In the genomic region with DNA sequence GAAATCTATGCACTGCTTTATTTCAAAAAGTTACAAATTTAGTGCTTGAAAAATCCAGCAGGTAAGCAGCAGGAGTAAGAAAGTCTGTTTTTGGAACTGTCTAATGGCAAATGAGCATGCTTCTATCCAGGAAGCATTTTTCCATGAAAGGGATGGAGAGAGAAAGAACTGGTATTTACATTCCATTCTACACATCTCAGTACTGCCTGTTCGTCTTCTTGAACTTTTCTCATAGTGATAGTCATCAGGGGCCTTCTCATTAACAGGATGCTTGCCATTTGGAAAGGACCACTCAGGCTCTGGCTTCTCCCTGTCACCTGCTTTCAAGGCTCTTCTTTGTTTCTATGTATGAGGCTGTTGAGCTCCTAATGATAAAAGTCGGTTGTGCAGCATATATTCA, we compare ENCODE assay signal across 26 cellular contexts.
"Had no signal": no experiment of that assay in that cellular context is flagged by ENCODE, and none has a peak within 500 bp of the region (broad histone marks: within the 10 kb centered on the region; RNA-seq: fewer than 3 reads in every experiment).

No MANE protein-coding gene starts in this region.

- H3K9ac ChIP-seq: neural progenitor cell had no signal

- DNase-seq: hypothalamus; immature natural killer cell; left ventricle myocardium inferior; mesendoderm; naive B cell; natural killer cell; nephron progenitor cell; occipital lobe; ovary; right lobe of liver; stimulated activated CD4-positive, alpha-beta T cell treated with anti-CD3 and anti-CD28 coated beads, Interleukin-1b, Interleukin-23, amount 100 ng/mL, for 48 hours; stimulated activated CD4-positive, alpha-beta T cell treated with anti-CD3 and anti-CD28 coated beads, Interleukin-2, amount 100 ng/mL, for 48 hours; stimulated activated CD4-positive, alpha-beta T cell treated with anti-CD3 and anti-CD28 coated beads, Interleukin-4, amount 100 ng/mL, for 4 hours; stimulated activated CD8-positive, alpha-beta memory T cell treated with anti-CD3 and anti-CD28 coated beads, Interleukin-4, amount 100 ng/mL, for 48 hours; stimulated activated naive B cell treated with anti-CD40 and anti-IgM and Interleukin-4, amounts not matched to agents 10 μg/mL and 1 μg/mL and 100 μg/mL, for 72 hours; stimulated activated naive CD8-positive, alpha-beta T cell treated with anti-CD3 and anti-CD28 coated beads, Interleukin-15, Interleukin-2, amounts not matched to agents 100 U/mL and 50 U/mL, for 24 hours; tibial artery; trophoblast cell; upper lobe of right lung had no signal

- H3K4me3 ChIP-seq: left ventricle myocardium inferior, lung, neural progenitor cell, ovary, right atrium auricular region, right lobe of liver, smooth muscle cell, suprapubic skin, thoracic aorta, tibial artery, upper lobe of right lung had no signal

- H2AFZ ChIP-seq: neural progenitor cell had no signal

- H3K27me3 ChIP-seq: neural progenitor cell, neutrophil, ovary, right atrium auricular region, right lobe of liver, suprapubic skin, tibial artery, upper lobe of right lung had no signal

- H3K36me3 ChIP-seq: left ventricle myocardium inferior, neural progenitor cell, neutrophil, ovary, right atrium auricular region, right lobe of liver, suprapubic skin, thoracic aorta, tibial artery, upper lobe of right lung had no signal

- H3K4me2 ChIP-seq: neural progenitor cell, smooth muscle cell had no signal

- H3K9me3 ChIP-seq: neutrophil, ovary, right atrium auricular region, right lobe of liver, suprapubic skin, thoracic aorta, tibial artery, upper lobe of right lung had no signal

- ATAC-seq: natural killer cell; right lobe of liver; stimulated activated naive B cell treated with anti-CD40 and anti-IgM and Interleukin-4, amounts not matched to agents 10 μg/mL and 1 μg/mL and 100 μg/mL, for 72 hours; stimulated activated naive CD8-positive, alpha-beta T cell treated with anti-CD3 and anti-CD28 coated beads, Interleukin-15, Interleukin-2, amounts not matched to agents 100 U/mL and 50 U/mL, for 24 hours; upper lobe of right lung had no signal

- H3K4me1 ChIP-seq: left ventricle myocardium inferior, neural progenitor cell, right atrium auricular region, right lobe of liver, suprapubic skin, tibial artery, upper lobe of right lung had no signal

- H3K27ac ChIP-seq: left ventricle myocardium inferior, neural progenitor cell, neutrophil, ovary, right atrium auricular region, right lobe of liver, suprapubic skin, thoracic aorta, tibial artery, upper lobe of right lung had no signal
